In genomic region chr2:162972383-162972782, GRCh38 we compare ENCODE assay signal across 24 cellular contexts.
"Had no signal": no experiment of that assay in that cellular context is flagged by ENCODE, and none has a peak within 500 bp of the region (broad histone marks: within the 10 kb centered on the region; RNA-seq: fewer than 3 reads in every experiment).

No MANE protein-coding gene starts in this region.

- ATAC-seq: activated CD4-positive, CD25-positive, alpha-beta regulatory T cell treated with anti-CD3 and anti-CD28 coated beads, Interleukin-2, amount 50 U/mL, for 24 hours; body of pancreas; foreskin keratinocyte; heart right ventricle; naive thymus-derived CD4-positive, alpha-beta T cell; sciatic nerve; stimulated activated naive B cell treated with anti-CD40 and anti-IgM and Interleukin-4, amounts not matched to agents 10 μg/mL and 1 μg/mL and 100 μg/mL, for 72 hours had no signal

- FAIRE-seq: TTC549 had no signal

- DNase-seq: activated CD4-positive, alpha-beta T cell treated with anti-CD3 and anti-CD28 coated beads for 48 hours; activated CD4-positive, alpha-beta T cell treated with anti-CD3 and anti-CD28 coated beads, Interleukin-2, amount 50 U/mL, for 48 hours; activated CD8-positive, alpha-beta memory T cell treated with anti-CD3 and anti-CD28 coated beads for 24 hours; activated effector memory CD4-positive, alpha-beta T cell treated with Interleukin-2 at 50 U/mL for 16 hours; activated naive CD4-positive, alpha-beta T cell treated with anti-CD3 and anti-CD28 coated beads for 36 hours; activated naive CD8-positive, alpha-beta T cell treated with anti-CD3 and anti-CD28 coated beads for 36 hours; adrenal gland; aorta; body of pancreas; dermis blood vessel endothelial cell; effector CD4-positive, alpha-beta T cell; foreskin keratinocyte; heart right ventricle; naive thymus-derived CD4-positive, alpha-beta T cell; ovary; stimulated activated CD4-positive, alpha-beta T cell treated with anti-CD3 and anti-CD28 coated beads, Interleukin-4, amount 100 ng/mL, for 4 hours; stimulated activated naive B cell treated with anti-CD40 and anti-IgM and Interleukin-4, amounts not matched to agents 10 μg/mL and 1 μg/mL and 100 μg/mL, for 72 hours; stomach; thyroid gland; upper lobe of left lung; WERI-Rb-1 had no signal
